ENCODE assay signal across 1 cellular context in genomic region chr3:50549226-50549625, GRCh38.
TF ChIP-seq lines count a peak whose summit lies in the region.

No MANE protein-coding gene starts in this region.

TF ChIP-seq in WTC11, 78 proteins besides CTCF, POLR2A, EP300 and RAD21 (continued from another document):
- TF ChIP-seq ZNF512 (CRISPR knock-in tag; IDR thresholded peaks at IDR 0.05; ENCODE audit: borderline replicate concordance) (no peak), SP1 (CRISPR knock-in tag; conservative IDR thresholded peaks at IDR 0.05) (no peak), PREB (CRISPR knock-in tag; IDR thresholded peaks at IDR 0.05; ENCODE audit: borderline replicate concordance) (no peak), PRRX2 (CRISPR knock-in tag; IDR thresholded peaks at IDR 0.05) (no peak), CREB1 (CRISPR knock-in tag; IDR thresholded peaks at IDR 0.05) (no peak), ZBTB21 (CRISPR knock-in tag; IDR thresholded peaks at IDR 0.05; ENCODE audit: borderline replicate concordance) (no peak), ETV6 (CRISPR knock-in tag; IDR thresholded peaks at IDR 0.05) (no peak), ZNF423 (CRISPR knock-in tag; IDR thresholded peaks at IDR 0.05) (no peak), HMGXB4 (CRISPR knock-in tag; IDR thresholded peaks at IDR 0.05) (no peak), CBFB (CRISPR knock-in tag; IDR thresholded peaks at IDR 0.05; ENCODE audit: low read depth) (no peak), USF2 (CRISPR knock-in tag; IDR thresholded peaks at IDR 0.05) (no peak), OVOL2 (CRISPR knock-in tag; IDR thresholded peaks at IDR 0.05; ENCODE audit: borderline replicate concordance) (no peak), ERG (CRISPR knock-in tag; IDR thresholded peaks at IDR 0.05) (no peak), FOXJ3 (CRISPR knock-in tag; IDR thresholded peaks at IDR 0.05; ENCODE audit: borderline replicate concordance) (no peak)
TF ChIP-seq in WTC11: peak in this region for 0.
